In genomic region chr3:17258823-17259436, GRCh38 we compare ENCODE assay signal across 9 cellular contexts.
DNase-seq lines count a peak whose midpoint lies in the region; ATAC-seq and FAIRE-seq lines count a peak whose summit lies in the region.
"Had no signal": no experiment of that assay in that cellular context is flagged by ENCODE, and none has a peak within 500 bp of the region (broad histone marks: within the 10 kb centered on the region; RNA-seq: fewer than 3 reads in every experiment).

No MANE protein-coding gene starts in this region.

- ATAC-seq in GM18520 (IDR thresholded peaks at IDR 0.05; ENCODE audit: unreplicated experiment): no peak
- ATAC-seq: activated T-cell treated with anti-CD3 and anti-CD28 coated beads, Interleukin-2, amount 50 U/mL, for 72 hours had no signal

- FAIRE-seq in HTR-8/SVneo (lab: Jason Lieb, UNC): no peak
- peak; percentile 66 for FAIRE-seq in TTC549 (lab: Jason Lieb, UNC)

- DNase-seq in NCI-H82 (lab: John Stamatoyannopoulos, UW): peak; percentile 58
- DNase-seq in NCI-H82 treated with DMSO at 0.1 percent for 48 hours (lab: John Stamatoyannopoulos, UW; ENCODE audit: unreplicated experiment): no peak
- peak; percentile 27 for DNase-seq in HTR-8/SVneo (ENCODE audit: insufficient read length, low spot score)
- DNase-seq in globus pallidus (ENCODE audit: low spot score): peak; percentile 44
- peak; percentile 10 for DNase-seq in smooth muscle cell of the brain vasculature (ENCODE audit: low read depth, low spot score)
- no peak for DNase-seq in ureter (ENCODE audit: low spot score)

Comparison
In these comparisons a context has a peak if more than half of its experiments do, and no peak if none do; other contexts are left out.
1. DNase-seq: peak in NCI-H82 (single experiment), HTR-8/SVneo (single experiment), globus pallidus (single experiment) and smooth muscle cell of the brain vasculature (single experiment); none in NCI-H82 treated with DMSO at 0.1 percent for 48 hours (single experiment) and ureter (single experiment).